Comparison of ENCODE assay signal across 9 cellular contexts in the genomic region with DNA sequence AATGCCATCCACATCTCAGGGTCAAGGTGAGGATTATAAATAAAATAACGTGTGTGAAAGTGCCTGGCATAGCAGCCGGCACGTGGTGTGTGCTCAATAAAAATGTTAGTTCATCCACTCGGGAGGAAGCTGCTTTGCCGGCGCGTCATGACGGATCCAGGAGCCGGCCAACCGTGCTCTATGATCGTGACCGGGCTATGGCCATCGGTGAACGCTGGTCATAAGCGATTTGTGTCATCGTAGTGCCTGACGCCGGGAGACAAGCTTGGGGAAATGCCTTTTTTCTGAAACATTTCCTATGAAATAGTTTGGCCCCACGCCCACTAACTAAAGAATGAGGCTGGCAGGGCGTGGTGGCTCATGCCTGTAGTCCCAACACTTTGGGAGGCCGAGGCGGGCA.
A peak's percentile ranks its signal among the peaks of the same experiment; 100 is the strongest.
DNase-seq lines count a peak whose midpoint lies in the region; ATAC-seq and TF ChIP-seq lines count a peak whose summit lies in the region.
"Had no signal": no experiment of that assay in that cellular context is flagged by ENCODE, and none has a peak within 500 bp of the region (broad histone marks: within the 10 kb centered on the region; RNA-seq: fewer than 3 reads in every experiment).

No MANE protein-coding gene starts in this region.

- H3K36me3 ChIP-seq in psoas muscle (ENCODE audit: insufficient read depth in 1 of 2, low read depth in 1 of 2), result no peaks in the 10 kb centered on the region

- no peak for ATAC-seq in activated CD8-positive, alpha-beta T cell treated with anti-CD3 and anti-CD28 coated beads, Interleukin-2, amount 10 ng/mL, durations not matched to agents 7 days and 5 days
- ATAC-seq in psoas muscle (peak; percentile 59 to 82 (median 68)), HG03280 (IDR thresholded peaks at IDR 0.05; ENCODE audit: unreplicated experiment) (no peak), GM21528 (IDR thresholded peaks at IDR 0.05; ENCODE audit: low FRiP score, unreplicated experiment) (no peak), GM18517 (IDR thresholded peaks at IDR 0.05; ENCODE audit: unreplicated experiment) (no peak)

- H3K9me3 ChIP-seq in psoas muscle, result no peaks in the 10 kb centered on the region

- H3K27me3 Mint-ChIP-seq in activated CD8-positive, alpha-beta T cell treated with anti-CD3 and anti-CD28 coated beads, Interleukin-2, amount 10 ng/mL, durations not matched to agents 7 days and 5 days (ENCODE audit: low read depth), result peaks cover 40% of the 10 kb centered on the region

- CTCF ChIA-PET in activated CD8-positive, alpha-beta T cell treated with anti-CD3 and anti-CD28 coated beads, Interleukin-2, amount 10 ng/mL, durations not matched to agents 7 days and 5 days (lab: Charles Lee), result interaction anchor here (1.2 kb wide), 1 partner anchor 8 kb away, joined by 3 read pairs; no protein-coding TSS in a partner anchor

- H3K27me3 ChIP-seq in psoas muscle (ENCODE audit: insufficient read depth in 3 of 3, low read length in 2 of 3), result no peaks in the 10 kb centered on the region

- H3K9me3 Mint-ChIP-seq in activated CD8-positive, alpha-beta T cell treated with anti-CD3 and anti-CD28 coated beads, Interleukin-2, amount 10 ng/mL, durations not matched to agents 7 days and 5 days (ENCODE audit: insufficient read depth), result no peaks in the 10 kb centered on the region

- POLR2A ChIA-PET in activated CD8-positive, alpha-beta T cell treated with anti-CD3 and anti-CD28 coated beads, Interleukin-2, amount 10 ng/mL, durations not matched to agents 7 days and 5 days (lab: Charles Lee), result no interaction called here

- H3K4me3 Mint-ChIP-seq in activated CD8-positive, alpha-beta T cell treated with anti-CD3 and anti-CD28 coated beads, Interleukin-2, amount 10 ng/mL, durations not matched to agents 7 days and 5 days, result peak overlapping the region; percentile 34

- intact Hi-C loops in head of caudate nucleus (cut with DNase I), result no loop called here
- intact Hi-C loops in psoas muscle (cut with DNase I), result loop anchor here in 1 of 2 donors (5.0 kb wide), 1 partner anchor 70 kb away; no protein-coding TSS in a partner anchor

- H3K4me3 ChIP-seq in psoas muscle, result peak overlapping the region; percentile 72

- DNase-seq in GM03348 (ENCODE audit: low spot score), result peak; percentile 73
- no peak for DNase-seq in activated CD8-positive, alpha-beta T cell treated with anti-CD3 and anti-CD28 coated beads, Interleukin-2, amount 10 ng/mL, durations not matched to agents 7 days and 5 days
- peak in 24 of 42 donors; percentile 2 to 55 (median 18) for DNase-seq in head of caudate nucleus
- peak; percentile 61 to 78 for DNase-seq in psoas muscle
- DNase-seq in stimulated activated CD4-positive, alpha-beta T cell treated with anti-CD3 and anti-CD28 coated beads, Interleukin-1b, Interleukin-23, amount 100 ng/mL, for 48 hours, result no peak

- WGBS in psoas muscle, 3 donors, result 14 to 23% (median 20%) methylated on average over 22 of the region's 22 CpGs

- H3K4me1 ChIP-seq in psoas muscle, result peaks cover 8% of the 10 kb centered on the region

- TF ChIP-seq CTCF in psoas muscle (IDR thresholded peaks at IDR 0.05), result no peak

- H3K4me1 Mint-ChIP-seq in activated CD8-positive, alpha-beta T cell treated with anti-CD3 and anti-CD28 coated beads, Interleukin-2, amount 10 ng/mL, durations not matched to agents 7 days and 5 days (ENCODE audit: low read depth), result peaks cover 7% of the 10 kb centered on the region

- no peaks in the 10 kb centered on the region for H3K36me3 Mint-ChIP-seq in activated CD8-positive, alpha-beta T cell treated with anti-CD3 and anti-CD28 coated beads, Interleukin-2, amount 10 ng/mL, durations not matched to agents 7 days and 5 days (ENCODE audit: low read depth)

- H3K27ac ChIP-seq in psoas muscle, result peak overlapping the region; percentile 78
- H3K27ac ChIP-seq: HL-60 had no signal

- H3K27ac Mint-ChIP-seq in activated CD8-positive, alpha-beta T cell treated with anti-CD3 and anti-CD28 coated beads, Interleukin-2, amount 10 ng/mL, durations not matched to agents 7 days and 5 days, result no peak overlapping the region

Comparison
In these comparisons a context has a peak if more than half of its experiments do, and no peak if none do; other contexts are left out.
1. DNase-seq: peak in GM03348 (single experiment), head of caudate nucleus (24 of 42) and psoas muscle (2 of 2); none in activated CD8-positive, alpha-beta T cell treated with anti-CD3 and anti-CD28 coated beads, Interleukin-2, amount 10 ng/mL, durations not matched to agents 7 days and 5 days (single experiment) and stimulated activated CD4-positive, alpha-beta T cell treated with anti-CD3 and anti-CD28 coated beads, Interleukin-1b, Interleukin-23, amount 100 ng/mL, for 48 hours (single experiment).
2. ATAC-seq: peak in psoas muscle (4 of 4); none in activated CD8-positive, alpha-beta T cell treated with anti-CD3 and anti-CD28 coated beads, Interleukin-2, amount 10 ng/mL, durations not matched to agents 7 days and 5 days (single experiment), HG03280 (single experiment), GM21528 (single experiment) and GM18517 (single experiment).